ENCODE assay signal across 17 cellular contexts in genomic region chr15:38557855-38558713, GRCh38. TPM values are rescaled to one million over a fixed set of nuclear protein-coding genes. Genes with fewer than 3 reads are reported as not detected.
DNase-seq lines count a peak whose midpoint lies in the region; ATAC-seq, FAIRE-seq and TF ChIP-seq lines count a peak whose summit lies in the region.
"Had no signal": no experiment of that assay in that cellular context is flagged by ENCODE, and none has a peak within 500 bp of the region (broad histone marks: within the 10 kb centered on the region; RNA-seq: fewer than 3 reads in every experiment).

No MANE protein-coding gene starts in this region.

- peak overlapping the region; percentile 84 for H3K4me3 Mint-ChIP-seq in activated T-helper 17 cell treated with anti-CD3 and anti-CD28 coated beads, Interleukin-2, amount 50 U/mL, for 72 hours
- H3K4me3 Mint-ChIP-seq in naive thymus-derived CD4-positive, alpha-beta T cell, result peak overlapping the region; percentile 30 to 99 (median 91)
- no peak overlapping the region for H3K4me3 Mint-ChIP-seq in MCF 10A (ENCODE audit: unreplicated experiment)
- H3K4me3 Mint-ChIP-seq: CD14-positive monocyte had no signal

- peaks cover 11 to 45% (median 16%) of the 10 kb centered on the region in 3 experiments for H3K36me3 ChIP-seq in naive thymus-derived CD4-positive, alpha-beta T cell (ENCODE audit: control insufficient read depth in 2 of 3, insufficient read depth in 3 of 3, low read length in 3 of 3)
- H3K36me3 ChIP-seq in tibial artery, result no peaks in the 10 kb centered on the region

- H3K27me3 Mint-ChIP-seq in activated T-helper 17 cell treated with anti-CD3 and anti-CD28 coated beads, Interleukin-2, amount 50 U/mL, for 72 hours, result no peaks in the 10 kb centered on the region
- H3K27me3 Mint-ChIP-seq in naive thymus-derived CD4-positive, alpha-beta T cell, result no peaks in the 10 kb centered on the region
- peaks cover 29% of the 10 kb centered on the region for H3K27me3 Mint-ChIP-seq in MCF 10A (ENCODE audit: insufficient read depth, unreplicated experiment)
- H3K27me3 Mint-ChIP-seq: stimulated activated naive B cell treated with anti-CD40 and anti-IgM and Interleukin-4, amounts not matched to agents 10 μg/mL and 1 μg/mL and 100 μg/mL, for 72 hours had no signal

- peaks cover 95 to 97% of the 10 kb centered on the region in 2 donors for H3K4me1 ChIP-seq in naive thymus-derived CD4-positive, alpha-beta T cell (ENCODE audit: control insufficient read depth in 2 of 2, insufficient read depth in 2 of 2, low read length in 2 of 2)
- H3K4me1 ChIP-seq in tibial artery, result no peaks in the 10 kb centered on the region

- H3K9me3 Mint-ChIP-seq in activated T-helper 17 cell treated with anti-CD3 and anti-CD28 coated beads, Interleukin-2, amount 50 U/mL, for 72 hours, result no peaks in the 10 kb centered on the region
- peaks cover 0 to 2% (median 0%) of the 10 kb centered on the region in 11 donors for H3K9me3 Mint-ChIP-seq in naive thymus-derived CD4-positive, alpha-beta T cell
- H3K9me3 Mint-ChIP-seq in MCF 10A (ENCODE audit: unreplicated experiment), result no peaks in the 10 kb centered on the region
- H3K9me3 Mint-ChIP-seq: stimulated activated naive B cell treated with anti-CD40 and anti-IgM and Interleukin-4, amounts not matched to agents 10 μg/mL and 1 μg/mL and 100 μg/mL, for 72 hours had no signal

- no TSS peak for BruUV-seq in MCF 10A (replicated peaks; lab: Mats Ljungman, UMichigan)

- H3K36me3 Mint-ChIP-seq in activated T-helper 17 cell treated with anti-CD3 and anti-CD28 coated beads, Interleukin-2, amount 50 U/mL, for 72 hours (ENCODE audit: low read depth), result peaks cover 100% of the 10 kb centered on the region
- H3K36me3 Mint-ChIP-seq in naive thymus-derived CD4-positive, alpha-beta T cell, result peaks cover 5 to 83% (median 53%) of the 10 kb centered on the region in 5 donors
- peaks cover 6% of the 10 kb centered on the region for H3K36me3 Mint-ChIP-seq in MCF 10A (ENCODE audit: insufficient read depth, unreplicated experiment)
- H3K36me3 Mint-ChIP-seq: CD14-positive monocyte had no signal

- DNase-seq in G401 (ENCODE audit: low spot score), result peak; percentile 46
- no peak for DNase-seq in GM19239 (ENCODE audit: insufficient read length, low spot score)
- peak in 4 of 9 donors; percentile 22 to 37 (median 27) for DNase-seq in naive thymus-derived CD4-positive, alpha-beta T cell
- DNase-seq in effector CD8-positive, alpha-beta T cell (lab: John Stamatoyannopoulos, UW), result no peak
- DNase-seq in MCF 10A (ENCODE audit: unreplicated experiment), result no peak
- DNase-seq in tibial artery, result no peak
- DNase-seq: H7; Karpas-422; left cardiac atrium; NCI-H1930; NCI-H69; stimulated activated CD4-positive, alpha-beta T cell treated with anti-CD3 and anti-CD28 coated beads, Interleukin-2, amount 100 ng/mL, for 48 hours; stimulated activated naive B cell treated with anti-CD40 and anti-IgM and Interleukin-4, amounts not matched to agents 10 μg/mL and 1 μg/mL and 100 μg/mL, for 72 hours had no signal

- peak overlapping the region; percentile 98 for H3K27ac Mint-ChIP-seq in activated T-helper 17 cell treated with anti-CD3 and anti-CD28 coated beads, Interleukin-2, amount 50 U/mL, for 72 hours
- H3K27ac Mint-ChIP-seq in naive thymus-derived CD4-positive, alpha-beta T cell, result peak overlapping the region; percentile 73 to 98 (median 89)
- no peak overlapping the region for H3K27ac Mint-ChIP-seq in MCF 10A (ENCODE audit: low read depth, unreplicated experiment)

- ATAC-seq in activated T-helper 17 cell treated with anti-CD3 and anti-CD28 coated beads, Interleukin-2, amount 50 U/mL, for 72 hours (replicated peaks), result no peak
- ATAC-seq in naive thymus-derived CD4-positive, alpha-beta T cell, result peak; percentile 33
- ATAC-seq in GM18520 (IDR thresholded peaks at IDR 0.05; ENCODE audit: unreplicated experiment), result no peak
- ATAC-seq: activated CD4-positive, CD25-positive, alpha-beta regulatory T cell treated with anti-CD3 and anti-CD28 coated beads, Interleukin-2, amount 50 U/mL, for 24 hours; left cardiac atrium; stimulated activated naive B cell treated with anti-CD40 and anti-IgM and Interleukin-4, amounts not matched to agents 10 μg/mL and 1 μg/mL and 100 μg/mL, for 72 hours had no signal

- peak overlapping the region; percentile 26 for H3K4me3 ChIP-seq in naive thymus-derived CD4-positive, alpha-beta T cell (ENCODE audit: low read length)
- H3K4me3 ChIP-seq in tibial artery, result no peak overlapping the region

- intact Hi-C loops in naive thymus-derived CD4-positive, alpha-beta T cell (cut with micrococcal nuclease), result loop anchor here in 1 of 2 donors (1.0 kb wide), 1 partner anchor 18 kb away; no protein-coding TSS in a partner anchor
- intact Hi-C loops in MCF 10A (cut with micrococcal nuclease) (no loop called here), tibial artery (cut with DNase I; ENCODE audit: low total_unique reads) (no loop called here)

- in situ Hi-C loops in G401 (cut with HindIII; ENCODE audit: low sequenced_read_pairs), result no loop called here

- no peaks in the 10 kb centered on the region for H3K27me3 ChIP-seq in naive thymus-derived CD4-positive, alpha-beta T cell (ENCODE audit: control insufficient read depth in 2 of 2, insufficient read depth in 2 of 2, low read length in 2 of 2)
- H3K27me3 ChIP-seq in tibial artery, result peaks cover 0 to 9% of the 10 kb centered on the region in 2 donors

- FAIRE-seq in GM19239 (lab: Jason Lieb, UNC), result peak; percentile 91

- H3K4me1 Mint-ChIP-seq in activated T-helper 17 cell treated with anti-CD3 and anti-CD28 coated beads, Interleukin-2, amount 50 U/mL, for 72 hours, result peaks cover 63% of the 10 kb centered on the region
- peaks cover 79 to 100% (median 99%) of the 10 kb centered on the region in 7 donors for H3K4me1 Mint-ChIP-seq in naive thymus-derived CD4-positive, alpha-beta T cell
- no peaks in the 10 kb centered on the region for H3K4me1 Mint-ChIP-seq in MCF 10A (ENCODE audit: insufficient read depth, unreplicated experiment)

- POLR2A ChIA-PET in naive thymus-derived CD4-positive, alpha-beta T cell (lab: Charles Lee), result interaction anchor here (0.5 to 9.5 kb wide), 12 partner anchors 23 to 182 kb away, joined by 3 to 260 read pairs (median 3); no protein-coding TSS in a partner anchor
- POLR2A ChIA-PET in MCF 10A (lab: Yijun Ruan, JAX), result no interaction called here

- CTCF ChIA-PET in naive thymus-derived CD4-positive, alpha-beta T cell (lab: Charles Lee), result interaction anchor here (0.6 to 1.1 kb wide), 3 partner anchors 83 to 126 kb away, joined by 3 to 4 read pairs (median 3); no protein-coding TSS in a partner anchor
- CTCF ChIA-PET in MCF 10A (lab: Yijun Ruan, JAX), result interaction anchor here (0.9 to 2.4 kb wide), 2 partner anchors 90 to 132 kb away, joined by 3 to 11 read pairs; no protein-coding TSS in a partner anchor

- peak overlapping the region; percentile 91 for H3K27ac ChIP-seq in naive thymus-derived CD4-positive, alpha-beta T cell (ENCODE audit: low read depth, low read length)
- H3K27ac ChIP-seq in tibial artery, result no peak overlapping the region

- TF ChIP-seq CTCF in MCF 10A (IDR thresholded peaks at IDR 0.05; ENCODE audit: unreplicated experiment), result no peak
- TF ChIP-seq CTCF in tibial artery (IDR thresholded peaks at IDR 0.05), result no peak

- no peaks in the 10 kb centered on the region for H3K9me3 ChIP-seq in naive thymus-derived CD4-positive, alpha-beta T cell (ENCODE audit: control insufficient read depth in 2 of 3, low read length in 3 of 3)
- no peaks in the 10 kb centered on the region for H3K9me3 ChIP-seq in tibial artery

RNA-seq across cellular contexts. Expression of gene RASGRP1, which starts 6.5 kb away (rescaled TPM):
- not detected in 2 replicates for total RNA-seq in G401 (2014; rRNA removed; shearing (Covaris generic))
- 100 to 1,000 TPM; 118 to 164 TPM for total RNA-seq in activated T-helper 17 cell treated with anti-CD3 and anti-CD28 coated beads, Interleukin-2, amount 50 U/mL, for 72 hours
- total RNA-seq in naive thymus-derived CD4-positive, alpha-beta T cell, result 100 to 1,000 TPM; 100 to 182 (median 101) TPM
- 100 to 1,000 TPM in 1 of 2 donors, 10 to 100 TPM in 1; 77.6 to 113 TPM for polyA plus RNA-seq in naive thymus-derived CD4-positive, alpha-beta T cell
- total RNA-seq in MCF 10A (2022), result not detected in 2 replicates

Comparison
In these comparisons a context has a peak if more than half of its experiments do, and no peak if none do; other contexts are left out.
1. RNA of gene RASGRP1, which starts 6.5 kb away (total RNA-seq): 118 to 164 TPM in activated T-helper 17 cell treated with anti-CD3 and anti-CD28 coated beads, Interleukin-2, amount 50 U/mL, for 72 hours and 100 to 182 TPM in naive thymus-derived CD4-positive, alpha-beta T cell; not detected in MCF 10A and not detected in G401; every median in the first group is over 10 times any median in the second.